Comparison of ENCODE assay signal across 21 cellular contexts in genomic region chr13:36804588-36804987, GRCh38.
"Had no signal": no experiment of that assay in that cellular context is flagged by ENCODE, and none has a peak within 500 bp of the region (broad histone marks: within the 10 kb centered on the region; RNA-seq: fewer than 3 reads in every experiment).

No MANE protein-coding gene starts in this region.

- H3K36me3 ChIP-seq: right lobe of liver, stomach, thoracic aorta, transverse colon had no signal

- H3K27ac ChIP-seq: foreskin keratinocyte, parathyroid adenoma, psoas muscle, right lobe of liver, stomach, thoracic aorta, transverse colon had no signal

- H2AFZ ChIP-seq: parathyroid adenoma had no signal

- H3K4me1 ChIP-seq: foreskin keratinocyte, parathyroid adenoma, psoas muscle, right lobe of liver, stomach, transverse colon had no signal

- H3K9me3 ChIP-seq: psoas muscle, right lobe of liver, stomach, thoracic aorta, transverse colon had no signal

- H3K27me3 ChIP-seq: foreskin keratinocyte, right lobe of liver, stomach, transverse colon had no signal

- H3K79me2 ChIP-seq: parathyroid adenoma had no signal

- H3K4me3 ChIP-seq: lung, psoas muscle, right lobe of liver, stomach, thoracic aorta, transverse colon had no signal

- H3K9ac ChIP-seq: parathyroid adenoma had no signal

- DNase-seq: effector memory CD8-positive, alpha-beta T cell; foreskin keratinocyte; immature natural killer cell; kidney; left cardiac atrium; left ventricle myocardium superior; mesenchymal stem cell; midbrain; naive thymus-derived CD4-positive, alpha-beta T cell; nephron progenitor cell; psoas muscle; retina; right lobe of liver; stimulated activated CD4-positive, alpha-beta T cell treated with anti-CD3 and anti-CD28 coated beads, Interleukin-4, amount 100 ng/mL, for 1 hour; stimulated activated CD8-positive, alpha-beta memory T cell treated with anti-CD3 and anti-CD28 coated beads, Interleukin-4, amount 100 ng/mL, for 48 hours; stomach; substantia nigra; transverse colon had no signal
